8 cellular contexts compared by ENCODE assay signal in the genomic region with DNA sequence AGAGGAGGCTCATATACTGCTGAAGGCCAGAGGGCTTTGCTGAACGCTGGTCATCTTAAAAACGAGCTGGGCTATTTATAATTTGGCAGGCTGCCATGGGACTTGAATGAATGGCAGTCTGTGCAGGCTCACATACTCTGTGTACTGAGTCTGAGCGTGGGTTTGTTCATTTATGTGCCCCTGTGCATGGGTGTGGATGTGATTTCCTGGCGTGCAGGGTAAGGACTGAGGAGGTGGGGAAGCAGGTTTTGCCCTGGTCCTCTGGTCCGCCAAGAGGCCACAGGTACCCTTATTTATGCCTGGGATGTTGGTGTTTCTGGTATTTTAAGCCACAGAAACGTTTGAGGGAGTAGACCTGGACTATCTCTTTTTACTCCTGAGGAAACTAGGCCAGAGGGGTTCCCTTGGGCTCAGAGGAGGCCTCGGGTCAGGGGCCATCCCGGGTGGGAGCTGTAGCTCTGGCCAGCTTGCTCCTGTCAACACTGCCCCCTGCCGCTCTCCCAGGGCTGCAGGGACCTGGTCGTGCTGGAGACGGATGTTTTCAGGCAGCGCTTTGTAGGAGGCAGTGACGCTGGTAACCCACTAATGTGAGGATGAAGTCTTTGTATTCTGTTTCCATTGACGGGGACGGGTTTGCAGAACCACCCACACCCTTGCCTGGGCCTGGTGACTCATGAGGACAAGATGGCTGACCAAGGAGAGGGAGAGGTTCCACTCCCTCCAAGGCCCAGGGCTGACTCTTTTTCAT.
DNase-seq lines count a peak whose midpoint lies in the region; ATAC-seq lines count a peak whose summit lies in the region.

No MANE protein-coding gene starts in this region.

- H3K4me3 ChIP-seq in BLaER1 (peak overlapping the region; percentile 24), ectodermal cell (ENCODE audit: insufficient read depth, low read depth, low read length) (no peak overlapping the region)

- H3K36me3 ChIP-seq in BLaER1 (peaks cover 16% of the 10 kb centered on the region), ectodermal cell (ENCODE audit: control insufficient read depth, insufficient read depth, low read length) (no peaks in the 10 kb centered on the region)

- peaks cover 25% of the 10 kb centered on the region for H4K20me1 ChIP-seq in BLaER1

- peak overlapping the region; percentile 84 for H3K4me2 ChIP-seq in BLaER1

- no peaks in the 10 kb centered on the region for H3K27me3 ChIP-seq in BLaER1
- H3K27me3 ChIP-seq in ectodermal cell (ENCODE audit: control insufficient read depth, insufficient read depth, low read length, poor library complexity, severe bottlenecking) = no peaks in the 10 kb centered on the region

- DNase-seq in NCI-H2227 (lab: John Stamatoyannopoulos, UW; ENCODE audit: unreplicated experiment) = peak; percentile 78
- peak; percentile 87 for DNase-seq in activated CD8-positive, alpha-beta memory T cell treated with anti-CD3 and anti-CD28 coated beads for 24 hours
- DNase-seq in medulla oblongata (ENCODE audit: extremely low spot score) = peak; percentile 92
- peak; percentile 42 for DNase-seq in stimulated activated CD8-positive, alpha-beta memory T cell treated with anti-CD3 and anti-CD28 coated beads, Interleukin-12 subunit alpha, Interleukin-12 subunit beta, amount 100 ng/mL, for 1 hour (ENCODE audit: low read depth)
- DNase-seq in mesenteric fat pad (ENCODE audit: low spot score) = no peak

- H3K4me1 ChIP-seq in BLaER1 (peaks cover 100% of the 10 kb centered on the region), ectodermal cell (ENCODE audit: control insufficient read depth, insufficient read depth, low read length) (peaks cover 56% of the 10 kb centered on the region)

- peak overlapping the region; percentile 95 for H3K9ac ChIP-seq in BLaER1

- H3K27ac ChIP-seq in BLaER1 (peak overlapping the region; percentile 99), ectodermal cell (ENCODE audit: insufficient read depth, low read depth, low read length, poor library complexity, severe bottlenecking) (peak overlapping the region; percentile 66)

- ATAC-seq in GM21786 (IDR thresholded peaks at IDR 0.05; ENCODE audit: unreplicated experiment) = peak; percentile 38

- H3K9me3 ChIP-seq in BLaER1 = no peaks in the 10 kb centered on the region
- H3K9me3 ChIP-seq in ectodermal cell (ENCODE audit: control insufficient read depth, low read length) = no peaks in the 10 kb centered on the region

- 42 to 43% methylated on average over 15 of the region's 15 CpGs for WGBS in ectodermal cell, 2 experiments
